In genomic region chr13:22625691-22626090, GRCh38 we compare ENCODE assay signal across 3 cellular contexts.
"Had no signal": no experiment of that assay in that cellular context is flagged by ENCODE, and none has a peak within 500 bp of the region (broad histone marks: within the 10 kb centered on the region; RNA-seq: fewer than 3 reads in every experiment).

No MANE protein-coding gene starts in this region.

- H3K4me3 ChIP-seq: GM12878 had no signal

- DNase-seq: GDM1, GF-D8 had no signal

- ATAC-seq: GM12878 had no signal
